ENCODE assay signal across 2 cellular contexts in genomic region chr22:23947381-23947780, GRCh38. TPM values are rescaled to one million over a fixed set of nuclear protein-coding genes. Genes with fewer than 3 reads are reported as not detected.
"Had no signal": no experiment of that assay in that cellular context is flagged by ENCODE, and none has a peak within 500 bp of the region (broad histone marks: within the 10 kb centered on the region; RNA-seq: fewer than 3 reads in every experiment).

No MANE protein-coding gene starts in this region.

RNA-seq across cellular contexts. Expression of gene GSTT2B, which starts 13.6 kb away (rescaled TPM):
- polyA plus RNA-seq: IgD-negative memory B cell had no signal

RNA-seq across cellular contexts. Expression of gene GSTT2, which starts 32.6 kb away (rescaled TPM):
- total RNA-seq: T-helper 1 cell treated with Interleukin-12 subunit alpha and Interleukin-12 subunit beta and Interleukin-4 antibody, amounts not matched to agents 30 ng/mL and 1 ng/mL, for 36 hours had no signal
- polyA plus RNA-seq: IgD-negative memory B cell had no signal
